In genomic region chr13:58630794-58631193, GRCh38 we compare ENCODE assay signal across 38 cellular contexts.
"Had no signal": no experiment of that assay in that cellular context is flagged by ENCODE, and none has a peak within 500 bp of the region (broad histone marks: within the 10 kb centered on the region; RNA-seq: fewer than 3 reads in every experiment).

No MANE protein-coding gene starts in this region.

- H3K27ac Mint-ChIP-seq: activated CD4-positive, alpha-beta memory T cell treated with anti-CD3 and anti-CD28 coated beads, Interleukin-2, amount 10 ng/mL, durations not matched to agents 7 days and 5 days; activated CD4-positive, alpha-beta T cell treated with anti-CD3 and anti-CD28 coated beads for 36 hours; activated CD4-positive, alpha-beta T cell treated with anti-CD3 and anti-CD28 coated beads, Interleukin-2, amount 10 ng/mL, durations not matched to agents 7 days and 5 days; activated CD8-positive, alpha-beta memory T cell treated with anti-CD3 and anti-CD28 coated beads, Interleukin-2, amount 10 ng/mL, durations not matched to agents 7 days and 5 days; activated CD8-positive, alpha-beta T cell treated with anti-CD3 and anti-CD28 coated beads, Interleukin-2, amount 10 ng/mL, durations not matched to agents 7 days and 5 days; activated naive CD4-positive, alpha-beta T cell treated with anti-CD3 and anti-CD28 coated beads, Interleukin-2, amount 10 ng/mL, durations not matched to agents 7 days and 5 days; activated naive CD4-positive, alpha-beta T cell treated with anti-CD3 and anti-CD28 coated beads, Interleukin-2, amount 50 U/mL, for 24 hours; activated naive CD8-positive, alpha-beta T cell; activated naive CD8-positive, alpha-beta T cell treated with anti-CD3 and anti-CD28 coated beads, Interleukin-2, amount 10 ng/mL, durations not matched to agents 7 days and 5 days; activated naive CD8-positive, alpha-beta T cell treated with anti-CD3 and anti-CD28 coated beads, Interleukin-2, amount 50 U/mL, for 24 hours; activated T-cell treated with anti-CD3 and anti-CD28 coated beads, Interleukin-2, amount 50 U/mL, for 24 hours; activated T-helper 2 cell treated with anti-CD3 and anti-CD28 coated beads, Interferon-gamma antibody, Interleukin-2, Interleukin-4, amounts not matched to agents 10 μg/mL and 5 μg/mL and 100 μg/mL, durations not matched to agents 14 hours and 24 hours and 36 hours; T-helper 1 cell treated with Interleukin-12 subunit alpha and Interleukin-12 subunit beta and Interleukin-4 antibody, amounts not matched to agents 30 μg/mL and 1 μg/mL, for 36 hours; T-helper 2 cell treated with Interferon-gamma antibody and Interleukin-4, amounts not matched to agents 5 μg/mL and 100 μg/mL, for 36 hours; WTC11 had no signal

- H3K36me3 Mint-ChIP-seq: activated CD8-positive, alpha-beta memory T cell treated with anti-CD3 and anti-CD28 coated beads, Interleukin-2, amount 10 ng/mL, durations not matched to agents 7 days and 5 days; activated naive CD4-positive, alpha-beta T cell treated with anti-CD3 and anti-CD28 coated beads, Interleukin-2, amount 10 ng/mL, durations not matched to agents 7 days and 5 days; activated naive CD8-positive, alpha-beta T cell; activated naive CD8-positive, alpha-beta T cell treated with anti-CD3 and anti-CD28 coated beads, Interleukin-2, amount 10 ng/mL, durations not matched to agents 7 days and 5 days; WTC11 had no signal

- H3K4me3 Mint-ChIP-seq: activated CD4-positive, alpha-beta memory T cell treated with anti-CD3 and anti-CD28 coated beads, Interleukin-2, amount 10 ng/mL, durations not matched to agents 7 days and 5 days; activated CD4-positive, alpha-beta T cell treated with anti-CD3 and anti-CD28 coated beads for 36 hours; activated CD4-positive, alpha-beta T cell treated with anti-CD3 and anti-CD28 coated beads, Interleukin-2, amount 10 ng/mL, durations not matched to agents 7 days and 5 days; activated CD8-positive, alpha-beta memory T cell treated with anti-CD3 and anti-CD28 coated beads, Interleukin-2, amount 10 ng/mL, durations not matched to agents 7 days and 5 days; activated CD8-positive, alpha-beta T cell treated with anti-CD3 and anti-CD28 coated beads, Interleukin-2, amount 10 ng/mL, durations not matched to agents 7 days and 5 days; activated naive CD4-positive, alpha-beta T cell treated with anti-CD3 and anti-CD28 coated beads, Interleukin-2, amount 10 ng/mL, durations not matched to agents 7 days and 5 days; activated naive CD4-positive, alpha-beta T cell treated with anti-CD3 and anti-CD28 coated beads, Interleukin-2, amount 50 U/mL, for 24 hours; activated naive CD8-positive, alpha-beta T cell; activated naive CD8-positive, alpha-beta T cell treated with anti-CD3 and anti-CD28 coated beads, Interleukin-2, amount 10 ng/mL, durations not matched to agents 7 days and 5 days; activated naive CD8-positive, alpha-beta T cell treated with anti-CD3 and anti-CD28 coated beads, Interleukin-2, amount 50 U/mL, for 24 hours; activated T-cell treated with anti-CD3 and anti-CD28 coated beads, Interleukin-2, amount 50 U/mL, for 24 hours; T-helper 1 cell treated with Interleukin-12 subunit alpha and Interleukin-12 subunit beta and Interleukin-4 antibody, amounts not matched to agents 30 μg/mL and 1 μg/mL, for 36 hours; T-helper 2 cell treated with Interferon-gamma antibody and Interleukin-4, amounts not matched to agents 5 μg/mL and 100 μg/mL, for 36 hours; WTC11 had no signal

- H3K4me1 Mint-ChIP-seq: activated CD4-positive, alpha-beta memory T cell treated with anti-CD3 and anti-CD28 coated beads, Interleukin-2, amount 10 ng/mL, durations not matched to agents 7 days and 5 days; activated CD4-positive, alpha-beta T cell treated with anti-CD3 and anti-CD28 coated beads for 36 hours; activated CD4-positive, alpha-beta T cell treated with anti-CD3 and anti-CD28 coated beads, Interleukin-2, amount 10 ng/mL, durations not matched to agents 7 days and 5 days; activated CD8-positive, alpha-beta memory T cell treated with anti-CD3 and anti-CD28 coated beads, Interleukin-2, amount 10 ng/mL, durations not matched to agents 7 days and 5 days; activated naive CD4-positive, alpha-beta T cell treated with anti-CD3 and anti-CD28 coated beads, Interleukin-2, amount 10 ng/mL, durations not matched to agents 7 days and 5 days; activated naive CD4-positive, alpha-beta T cell treated with anti-CD3 and anti-CD28 coated beads, Interleukin-2, amount 50 U/mL, for 24 hours; activated naive CD8-positive, alpha-beta T cell treated with anti-CD3 and anti-CD28 coated beads, Interleukin-2, amount 10 ng/mL, durations not matched to agents 7 days and 5 days; activated naive CD8-positive, alpha-beta T cell treated with anti-CD3 and anti-CD28 coated beads, Interleukin-2, amount 50 U/mL, for 24 hours had no signal

- H3K4me1 ChIP-seq: ascending aorta, body of pancreas, breast epithelium had no signal

- H3K27ac ChIP-seq: ascending aorta, body of pancreas, brain microvascular endothelial cell, breast epithelium, WERI-Rb-1 had no signal

- DNase-seq: activated CD4-positive, alpha-beta memory T cell treated with anti-CD3 and anti-CD28 coated beads, Interleukin-2, amount 10 ng/mL, durations not matched to agents 7 days and 5 days; activated CD4-positive, alpha-beta T cell treated with anti-CD3 and anti-CD28 coated beads for 1 hour; activated CD4-positive, alpha-beta T cell treated with anti-CD3 and anti-CD28 coated beads for 36 hours; activated CD4-positive, alpha-beta T cell treated with anti-CD3 and anti-CD28 coated beads for 48 hours; activated CD4-positive, alpha-beta T cell treated with anti-CD3 and anti-CD28 coated beads, Interleukin-2, amount 10 ng/mL, durations not matched to agents 7 days and 5 days; activated CD4-positive, alpha-beta T cell treated with anti-CD3 and anti-CD28 coated beads, Interleukin-2, amount 50 U/mL, for 48 hours; activated CD4-positive, CD25-positive, alpha-beta regulatory T cell; activated CD8-positive, alpha-beta memory T cell treated with anti-CD3 and anti-CD28 coated beads for 24 hours; activated CD8-positive, alpha-beta memory T cell treated with anti-CD3 and anti-CD28 coated beads, Interleukin-2, amount 10 ng/mL, durations not matched to agents 7 days and 5 days; activated CD8-positive, alpha-beta memory T cell treated with anti-CD3 and anti-CD28 coated beads, Interleukin-2, amount 50 U/mL, for 48 hours; activated CD8-positive, alpha-beta T cell treated with anti-CD3 and anti-CD28 coated beads, Interleukin-2, amount 10 ng/mL, durations not matched to agents 7 days and 5 days; activated effector memory CD4-positive, alpha-beta T cell treated with Interleukin-2 at 50 U/mL for 16 hours; activated gamma-delta T cell; activated naive CD4-positive, alpha-beta T cell treated with anti-CD3 and anti-CD28 coated beads, Interleukin-2, amount 10 ng/mL, durations not matched to agents 7 days and 5 days; activated naive CD4-positive, alpha-beta T cell treated with Interleukin-2 at 50 U/mL for 16 hours; activated naive CD8-positive, alpha-beta T cell treated with anti-CD3 and anti-CD28 coated beads, Interleukin-2, amount 10 ng/mL, durations not matched to agents 7 days and 5 days; activated naive CD8-positive, alpha-beta T cell treated with anti-CD3 and anti-CD28 coated beads, Interleukin-2, amount 50 U/mL, for 24 hours; activated T-cell treated with anti-CD3 and anti-CD28 coated beads, Interleukin-2, amount 50 U/mL, for 24 hours; activated T-cell treated with anti-CD3 and anti-CD28 coated beads, Interleukin-2, amount 50 U/mL, for 48 hours; amygdala; anterior cingulate cortex; body of pancreas; brain microvascular endothelial cell; central memory CD4-positive, alpha-beta T cell; T-helper 1 cell; T-helper 2 cell; T-helper 9 cell; WERI-Rb-1 had no signal

- H3K36me3 ChIP-seq: ascending aorta, brain microvascular endothelial cell, breast epithelium, WERI-Rb-1 had no signal

- H3K27me3 Mint-ChIP-seq: activated CD4-positive, alpha-beta memory T cell treated with anti-CD3 and anti-CD28 coated beads, Interleukin-2, amount 10 ng/mL, durations not matched to agents 7 days and 5 days; activated CD4-positive, alpha-beta T cell treated with anti-CD3 and anti-CD28 coated beads for 36 hours; activated CD4-positive, alpha-beta T cell treated with anti-CD3 and anti-CD28 coated beads, Interleukin-2, amount 10 ng/mL, durations not matched to agents 7 days and 5 days; activated CD8-positive, alpha-beta memory T cell treated with anti-CD3 and anti-CD28 coated beads, Interleukin-2, amount 10 ng/mL, durations not matched to agents 7 days and 5 days; activated naive CD4-positive, alpha-beta T cell treated with anti-CD3 and anti-CD28 coated beads, Interleukin-2, amount 10 ng/mL, durations not matched to agents 7 days and 5 days; activated naive CD4-positive, alpha-beta T cell treated with anti-CD3 and anti-CD28 coated beads, Interleukin-2, amount 50 U/mL, for 24 hours; activated naive CD8-positive, alpha-beta T cell; activated naive CD8-positive, alpha-beta T cell treated with anti-CD3 and anti-CD28 coated beads, Interleukin-2, amount 10 ng/mL, durations not matched to agents 7 days and 5 days; activated naive CD8-positive, alpha-beta T cell treated with anti-CD3 and anti-CD28 coated beads, Interleukin-2, amount 50 U/mL, for 24 hours; activated T-cell treated with anti-CD3 and anti-CD28 coated beads, Interleukin-2, amount 50 U/mL, for 24 hours had no signal

- FAIRE-seq: TTC549 had no signal

- ATAC-seq: activated CD4-positive, alpha-beta T cell treated with anti-CD3 and anti-CD28 coated beads for 36 hours; activated CD4-positive, CD25-positive, alpha-beta regulatory T cell treated with anti-CD3 and anti-CD28 coated beads, Interleukin-2, amount 50 U/mL, for 24 hours; activated CD8-positive, alpha-beta memory T cell treated with anti-CD3 and anti-CD28 coated beads, Interleukin-2, amount 10 ng/mL, durations not matched to agents 7 days and 5 days; activated CD8-positive, alpha-beta T cell treated with anti-CD3 and anti-CD28 coated beads, Interleukin-2, amount 10 ng/mL, durations not matched to agents 7 days and 5 days; activated naive CD8-positive, alpha-beta T cell treated with anti-CD3 and anti-CD28 coated beads, Interleukin-2, amount 50 U/mL, for 24 hours; body of pancreas; WTC11 had no signal

- H3K9me3 ChIP-seq: ascending aorta, body of pancreas had no signal

- H3K27me3 ChIP-seq: ascending aorta, body of pancreas, brain microvascular endothelial cell, breast epithelium had no signal

- H3K4me3 ChIP-seq: ascending aorta, body of pancreas, breast epithelium had no signal
